28 cellular contexts compared by ENCODE assay signal in genomic region chr12:26297386-26298070, GRCh38.
A peak's percentile ranks its signal among the peaks of the same experiment; 100 is the strongest.
DNase-seq lines count a peak whose midpoint lies in the region; ATAC-seq and TF ChIP-seq lines count a peak whose summit lies in the region.
"Had no signal": no experiment of that assay in that cellular context is flagged by ENCODE, and none has a peak within 500 bp of the region (broad histone marks: within the 10 kb centered on the region; RNA-seq: fewer than 3 reads in every experiment).

No MANE protein-coding gene starts in this region.

- H3K27ac Mint-ChIP-seq in activated naive CD4-positive, alpha-beta T cell treated with anti-CD3 and anti-CD28 coated beads, Interleukin-2, amount 50 U/mL, for 72 hours, result no peak overlapping the region
- H3K27ac Mint-ChIP-seq: H9 had no signal

- no peak overlapping the region for H2AFZ ChIP-seq in OCI-LY3 (ENCODE audit: low read depth, low read length)
- H2AFZ ChIP-seq: parathyroid adenoma had no signal

- peaks cover 14% of the 10 kb centered on the region for H3K27me3 ChIP-seq in OCI-LY3 (ENCODE audit: low read depth, low read length)
- H3K27me3 ChIP-seq: BE2C, left lung, right atrium auricular region, tibial artery had no signal

- H3K36me3 ChIP-seq in OCI-LY3 (replicated peaks; ENCODE audit: low read depth, low read length), result no peaks in the 10 kb centered on the region
- H3K36me3 ChIP-seq: BE2C, left lung, right atrium auricular region, tibial artery had no signal

- ATAC-seq in activated naive CD4-positive, alpha-beta T cell treated with anti-CD3 and anti-CD28 coated beads, Interleukin-2, amount 50 U/mL, for 72 hours, result peak; percentile 48 to 59
- ATAC-seq in stimulated activated naive CD8-positive, alpha-beta T cell treated with anti-CD3 and anti-CD28 coated beads, Interleukin-15, Interleukin-2, amounts not matched to agents 100 U/mL and 50 U/mL, for 24 hours, result peak; percentile 56
- no peak for ATAC-seq in HG02798 (IDR thresholded peaks at IDR 0.05; ENCODE audit: poor library complexity, unreplicated experiment)
- ATAC-seq: activated CD4-positive, CD25-positive, alpha-beta regulatory T cell treated with anti-CD3 and anti-CD28 coated beads, Interleukin-2, amount 50 U/mL, for 24 hours; left lung had no signal

- peak overlapping the region; percentile 73 for H3K4me2 ChIP-seq in OCI-LY3 (ENCODE audit: low read length)

- H3K9me3 Mint-ChIP-seq in activated naive CD4-positive, alpha-beta T cell treated with anti-CD3 and anti-CD28 coated beads, Interleukin-2, amount 50 U/mL, for 72 hours, result peaks cover 0 to 5% of the 10 kb centered on the region in 2 donors
- H3K9me3 Mint-ChIP-seq: CD8-positive, alpha-beta memory T cell; H9 had no signal

- H3K27ac ChIP-seq in OCI-LY3 (ENCODE audit: low read length), result no peak overlapping the region
- H3K27ac ChIP-seq: parathyroid adenoma had no signal

- H3K9ac ChIP-seq in OCI-LY3 (ENCODE audit: low read length), result no peak overlapping the region
- H3K9ac ChIP-seq: parathyroid adenoma had no signal

- no peaks in the 10 kb centered on the region for H3K9me3 ChIP-seq in OCI-LY3 (ENCODE audit: insufficient read depth, low read length)
- H3K9me3 ChIP-seq: BE2C, left lung, right atrium auricular region, tibial artery had no signal

- peaks cover 45% of the 10 kb centered on the region for H3K4me1 ChIP-seq in OCI-LY3 (ENCODE audit: low read length)
- H3K4me1 ChIP-seq: parathyroid adenoma had no signal

- no peaks in the 10 kb centered on the region for H4K20me1 ChIP-seq in OCI-LY3 (ENCODE audit: insufficient read depth, low read length)

- no peak for TF ChIP-seq CTCF in OCI-LY3 (IDR thresholded peaks at IDR 0.05; ENCODE audit: low read depth, low read length)
- no peak for TF ChIP-seq CTCF in fibroblast of pulmonary artery (IDR thresholded peaks at IDR 0.05; ENCODE audit: low read length, missing control alignments)

- H3K79me2 ChIP-seq in OCI-LY3 (ENCODE audit: low read length), result no peaks in the 10 kb centered on the region
- H3K79me2 ChIP-seq: parathyroid adenoma had no signal

- H3K36me3 Mint-ChIP-seq in activated naive CD4-positive, alpha-beta T cell treated with anti-CD3 and anti-CD28 coated beads, Interleukin-2, amount 50 U/mL, for 72 hours, result peaks cover 0 to 6% of the 10 kb centered on the region in 2 donors

- H3K4me3 ChIP-seq in OCI-LY3 (ENCODE audit: low read length), result no peak overlapping the region
- H3K4me3 ChIP-seq in fibroblast of pulmonary artery (replicated peaks; ENCODE audit: low read depth, low read length), result no peak overlapping the region
- H3K4me3 ChIP-seq: left lung, right atrium auricular region, tibial artery had no signal

- no peak for DNase-seq in activated naive CD4-positive, alpha-beta T cell treated with anti-CD3 and anti-CD28 coated beads, Interleukin-2, amount 50 U/mL, for 72 hours (ENCODE audit: low spot score in 2 of 2)
- DNase-seq in activated naive CD4-positive, alpha-beta T cell treated with anti-CD3 and anti-CD28 coated beads, Interleukin-2, amount 50 U/mL, for 16 hours, result no peak
- DNase-seq in fibroblast of pulmonary artery (ENCODE audit: low read depth) (peak; percentile 15), HUDEP-2 (lab: John Stamatoyannopoulos, UW; ENCODE audit: unreplicated experiment in 76 of 76) (no peak), NCI-H1048 (lab: John Stamatoyannopoulos, UW) (no peak)
- DNase-seq in stimulated activated naive CD8-positive, alpha-beta T cell treated with anti-CD3 and anti-CD28 coated beads, Interleukin-15, Interleukin-2, amounts not matched to agents 100 U/mL and 50 U/mL, for 24 hours, result no peak
- DNase-seq: ACHN; activated gamma-delta T cell treated with Interleukin-2 at 50 U/mL for 16 hours; amniotic stem cell; BE2C; CD8-positive, alpha-beta memory T cell; DMS153; effector CD4-positive, alpha-beta T cell; H9; left lung; MV-4-11; NCI-H1436 treated with DMSO at 0.1 percent for 48 hours; NCI-H2107; NCI-H748 treated with DMSO at 0.1 percent for 48 hours; SHP77 treated with DMSO at 0.1 percent for 48 hours; stimulated activated CD4-positive, alpha-beta T cell treated with anti-CD3 and anti-CD28 coated beads, Interleukin-1b, Interleukin-23, amount 100 ng/mL, for 48 hours; stimulated activated CD8-positive, alpha-beta memory T cell treated with anti-CD3 and anti-CD28 coated beads, Interleukin-4, amount 100 ng/mL, for 48 hours; tibial artery had no signal
